In genomic region chr4:79652232-79652631, GRCh38 we compare ENCODE assay signal across 13 cellular contexts.
DNase-seq lines count a peak whose midpoint lies in the region; ATAC-seq and TF ChIP-seq lines count a peak whose summit lies in the region.
"Had no signal": no experiment of that assay in that cellular context is flagged by ENCODE, and none has a peak within 500 bp of the region (broad histone marks: within the 10 kb centered on the region; RNA-seq: fewer than 3 reads in every experiment).

No MANE protein-coding gene starts in this region.

- H3K4me1 ChIP-seq in muscle layer of colon (ENCODE audit: insufficient read depth, low read length) = peaks cover 35% of the 10 kb centered on the region

- H3K27ac ChIP-seq in muscle layer of colon (ENCODE audit: low read depth, low read length) = peak overlapping the region; percentile 66

- no peaks in the 10 kb centered on the region for H3K36me3 ChIP-seq in muscle layer of colon (ENCODE audit: insufficient read depth, low read length)

- TF ChIP-seq CTCF in AG09319 (IDR thresholded peaks at IDR 0.05; ENCODE audit: low read depth, low read length) = no peak

- no peak overlapping the region for H3K4me3 ChIP-seq in muscle layer of colon (ENCODE audit: low read depth in 1 of 2, low read length in 2 of 2)

- no peak for ATAC-seq in HG03196 (IDR thresholded peaks at IDR 0.05; ENCODE audit: unreplicated experiment)
- no peak for ATAC-seq in GM18517 (IDR thresholded peaks at IDR 0.05; ENCODE audit: unreplicated experiment)

- DNase-seq in AG09319 (ENCODE audit: extremely low read depth, low read depth) = peak; percentile 22
- DNase-seq in LHCN-M2 (ENCODE audit: low read depth) = peak; percentile 6
- peak; percentile 40 for DNase-seq in dermis blood vessel endothelial cell
- DNase-seq in NCI-H2227 treated with DMSO at 0.1 percent for 48 hours (lab: John Stamatoyannopoulos, UW) = no peak
- no peak for DNase-seq in A172 (ENCODE audit: low spot score)
- DNase-seq: activated CD4-positive, alpha-beta T cell treated with anti-CD3 and anti-CD28 coated beads, Interleukin-2, amount 10 ng/mL, durations not matched to agents 24 days and 14 days; activated naive CD4-positive, alpha-beta T cell treated with Interleukin-2 at 50 U/mL for 16 hours; CD4-positive, alpha-beta T cell; NCI-H446; posterior cingulate gyrus had no signal

- no peaks in the 10 kb centered on the region for H3K9me3 ChIP-seq in muscle layer of colon (ENCODE audit: low read length)

- no peaks in the 10 kb centered on the region for H3K27me3 ChIP-seq in muscle layer of colon (ENCODE audit: control insufficient read depth in 1 of 2, insufficient read depth in 2 of 2, low read length in 2 of 2)

- no peak overlapping the region for H3K9ac ChIP-seq in muscle layer of colon (ENCODE audit: low read length)

Comparison
In these comparisons a context has a peak if more than half of its experiments do, and no peak if none do; other contexts are left out.
1. DNase-seq: peak in AG09319 (single experiment), LHCN-M2 (single experiment) and dermis blood vessel endothelial cell (single experiment); none in NCI-H2227 treated with DMSO at 0.1 percent for 48 hours (single experiment) and A172 (single experiment).